Comparison of ENCODE assay signal across 9 cellular contexts in the genomic region with DNA sequence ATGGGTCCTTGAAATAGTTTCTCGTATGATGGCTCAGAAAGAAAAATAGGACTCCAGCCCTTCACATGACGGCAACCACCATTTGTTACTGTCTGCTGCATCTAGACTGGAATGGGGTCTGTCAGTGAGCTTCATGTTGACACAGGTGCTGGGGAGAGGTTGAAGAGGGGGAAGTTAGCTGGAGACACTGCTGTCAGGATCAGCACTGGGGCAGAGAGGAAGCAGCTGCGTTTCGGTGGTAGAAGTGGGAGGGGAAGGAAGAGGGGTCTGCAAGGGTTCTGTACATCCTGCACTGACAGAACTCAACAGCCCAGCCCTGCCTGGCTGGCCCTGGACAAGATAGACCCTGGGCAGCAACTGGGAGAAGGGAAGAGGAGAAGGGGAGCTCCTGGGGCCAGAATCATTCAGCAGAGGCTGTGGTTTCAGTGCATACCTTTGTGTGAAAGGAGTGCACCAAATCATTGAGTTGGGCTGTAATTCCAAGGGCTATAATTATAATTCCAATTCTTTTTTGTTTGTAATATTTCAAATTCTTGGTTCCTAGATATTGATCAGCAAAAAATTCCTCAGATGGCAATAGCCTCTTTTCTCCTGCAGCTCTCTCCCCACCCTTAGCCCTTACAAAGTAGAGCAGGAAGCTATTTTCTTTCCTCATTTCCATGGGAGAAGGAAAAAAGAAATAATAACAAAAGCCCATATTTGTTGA.
DNase-seq lines count a peak whose midpoint lies in the region; ATAC-seq and TF ChIP-seq lines count a peak whose summit lies in the region.
"Had no signal": no experiment of that assay in that cellular context is flagged by ENCODE, and none has a peak within 500 bp of the region (broad histone marks: within the 10 kb centered on the region; RNA-seq: fewer than 3 reads in every experiment).

No MANE protein-coding gene starts in this region.

- H3K27ac Mint-ChIP-seq in activated CD8-positive, alpha-beta T cell treated with anti-CD3 and anti-CD28 coated beads, Interleukin-2, amount 10 ng/mL, durations not matched to agents 7 days and 5 days: no peak overlapping the region
- H3K27ac Mint-ChIP-seq in activated CD8-positive, alpha-beta T cell treated with anti-CD3 and anti-CD28 coated beads for 36 hours: no peak overlapping the region
- no peak overlapping the region for H3K27ac Mint-ChIP-seq in endodermal cell

- 84% methylated on average over 4 of the region's 4 CpGs; no CpG with 5 or more reads in 1 of the 2 experiments for WGBS in endodermal cell (ENCODE audit: insufficient coverage in 1 of 2, insufficient read length in 1 of 2), 2 experiments

- peak overlapping the region; percentile 96 for H3K4me2 ChIP-seq in OCI-LY1 (ENCODE audit: low read length)
- H3K4me2 ChIP-seq in PC-3 (ENCODE audit: low read length): no peak overlapping the region

- no peaks in the 10 kb centered on the region for H3K79me2 ChIP-seq in OCI-LY1 (ENCODE audit: insufficient read depth, low read length)
- H3K79me2 ChIP-seq in PC-3 (ENCODE audit: low read length): no peaks in the 10 kb centered on the region

- H3K27me3 ChIP-seq in OCI-LY1 (ENCODE audit: insufficient read depth, low read length) (no peaks in the 10 kb centered on the region), PC-3 (ENCODE audit: low read length) (no peaks in the 10 kb centered on the region), endodermal cell (ENCODE audit: control insufficient read depth, insufficient read depth, low read length, poor library complexity, severe bottlenecking) (no peaks in the 10 kb centered on the region)

- H3K36me3 ChIP-seq in OCI-LY1 (ENCODE audit: insufficient read depth, low read length) (peaks cover 6% of the 10 kb centered on the region; the same call in 1 of the 2 replicates), PC-3 (ENCODE audit: low read depth, low read length) (no peaks in the 10 kb centered on the region), endodermal cell (ENCODE audit: control insufficient read depth, insufficient read depth, low read length) (no peaks in the 10 kb centered on the region)

- TF ChIP-seq CTCF in activated CD8-positive, alpha-beta T cell treated with anti-CD3 and anti-CD28 coated beads for 36 hours (IDR thresholded peaks at IDR 0.05): no peak
- TF ChIP-seq CTCF in OCI-LY1 (IDR thresholded peaks at IDR 0.05; ENCODE audit: low read length) (no peak), PC-3 (conservative IDR thresholded peaks at IDR 0.05; ENCODE audit: low read depth, low read length) (no peak), endodermal cell (conservative IDR thresholded peaks at IDR 0.05) (no peak)

- H3K9me3 Mint-ChIP-seq in activated CD8-positive, alpha-beta T cell treated with anti-CD3 and anti-CD28 coated beads, Interleukin-2, amount 10 ng/mL, durations not matched to agents 7 days and 5 days (ENCODE audit: insufficient read depth): peaks cover 10% of the 10 kb centered on the region
- H3K9me3 Mint-ChIP-seq in activated CD8-positive, alpha-beta T cell treated with anti-CD3 and anti-CD28 coated beads for 36 hours: peaks cover 3% of the 10 kb centered on the region
- peaks cover 47% of the 10 kb centered on the region for H3K9me3 Mint-ChIP-seq in endodermal cell

- H3K27me3 Mint-ChIP-seq in activated CD8-positive, alpha-beta T cell treated with anti-CD3 and anti-CD28 coated beads, Interleukin-2, amount 10 ng/mL, durations not matched to agents 7 days and 5 days (ENCODE audit: low read depth): no peaks in the 10 kb centered on the region
- no peaks in the 10 kb centered on the region for H3K27me3 Mint-ChIP-seq in activated CD8-positive, alpha-beta T cell treated with anti-CD3 and anti-CD28 coated beads for 36 hours
- peaks cover 2% of the 10 kb centered on the region for H3K27me3 Mint-ChIP-seq in endodermal cell (ENCODE audit: insufficient read depth)

- POLR2A ChIA-PET in activated CD8-positive, alpha-beta T cell treated with anti-CD3 and anti-CD28 coated beads, Interleukin-2, amount 10 ng/mL, durations not matched to agents 7 days and 5 days (lab: Charles Lee): interaction anchor here (0.7 kb wide), 1 partner anchor 188 kb away, joined by 3 read pairs; a partner anchor contains a TSS
- POLR2A ChIA-PET in activated CD8-positive, alpha-beta T cell treated with anti-CD3 and anti-CD28 coated beads for 36 hours (lab: Charles Lee): no interaction called here
- POLR2A ChIA-PET in PC-3 (lab: Charles Lee; ENCODE audit: unreplicated experiment): no interaction called here

- intact Hi-C loops in activated CD8-positive, alpha-beta T cell treated with anti-CD3 and anti-CD28 coated beads for 36 hours (cut with micrococcal nuclease): no loop called here
- intact Hi-C loops in PC-3 (cut with micrococcal nuclease): no loop called here

- no peak overlapping the region for H3K4me3 Mint-ChIP-seq in activated CD8-positive, alpha-beta T cell treated with anti-CD3 and anti-CD28 coated beads, Interleukin-2, amount 10 ng/mL, durations not matched to agents 7 days and 5 days
- H3K4me3 Mint-ChIP-seq in activated CD8-positive, alpha-beta T cell treated with anti-CD3 and anti-CD28 coated beads for 36 hours: no peak overlapping the region
- H3K4me3 Mint-ChIP-seq in endodermal cell: no peak overlapping the region

- ATAC-seq in activated CD8-positive, alpha-beta T cell treated with anti-CD3 and anti-CD28 coated beads, Interleukin-2, amount 10 ng/mL, durations not matched to agents 7 days and 5 days: no peak
- ATAC-seq in activated CD8-positive, alpha-beta T cell treated with anti-CD3 and anti-CD28 coated beads for 36 hours: no peak
- ATAC-seq in HG03139 (IDR thresholded peaks at IDR 0.05; ENCODE audit: unreplicated experiment): peak; percentile 89
- no peak for ATAC-seq in PC-3

- DNase-seq in activated CD8-positive, alpha-beta T cell treated with anti-CD3 and anti-CD28 coated beads, Interleukin-2, amount 10 ng/mL, durations not matched to agents 7 days and 5 days: peak; percentile 22
- DNase-seq in activated CD8-positive, alpha-beta T cell treated with anti-CD3 and anti-CD28 coated beads for 36 hours: no peak
- DNase-seq in SW480 (ENCODE audit: low spot score) (no peak), mesenteric fat pad (ENCODE audit: low spot score) (no peak), PC-3 (no peak), endodermal cell (no peak)

- H3K9me2 ChIP-seq in OCI-LY1 (ENCODE audit: low read depth, low read length): no peaks in the 10 kb centered on the region
- H3K9me2 ChIP-seq in PC-3 (replicated peaks; ENCODE audit: low read length): no peaks in the 10 kb centered on the region

- H4K20me1 ChIP-seq in OCI-LY1 (ENCODE audit: insufficient read depth, low read length) (no peaks in the 10 kb centered on the region), PC-3 (ENCODE audit: low read length) (no peaks in the 10 kb centered on the region)

- H3K4me1 ChIP-seq in OCI-LY1 (ENCODE audit: insufficient read depth, low read length, severe bottlenecking): peaks cover 80% of the 10 kb centered on the region
- no peaks in the 10 kb centered on the region for H3K4me1 ChIP-seq in PC-3 (ENCODE audit: insufficient read depth, low read length)
- H3K4me1 ChIP-seq in endodermal cell (ENCODE audit: control insufficient read depth, insufficient read depth, low read length): no peaks in the 10 kb centered on the region

- H2AFZ ChIP-seq in OCI-LY1 (ENCODE audit: low read length) (no peak overlapping the region), PC-3 (ENCODE audit: low read length) (no peak overlapping the region)

- peak overlapping the region; percentile 99 for H3K9ac ChIP-seq in OCI-LY1 (ENCODE audit: low read length)
- H3K9ac ChIP-seq in PC-3 (ENCODE audit: low read length): no peak overlapping the region
- no peak overlapping the region for H3K9ac ChIP-seq in endodermal cell (ENCODE audit: extremely low read depth, low read length, poor library complexity, severe bottlenecking)

- CTCF ChIA-PET in activated CD8-positive, alpha-beta T cell treated with anti-CD3 and anti-CD28 coated beads, Interleukin-2, amount 10 ng/mL, durations not matched to agents 7 days and 5 days (lab: Charles Lee): interaction anchor here (1.1 kb wide), 1 partner anchor 17 kb away, joined by 3 read pairs; no protein-coding TSS in a partner anchor
- CTCF ChIA-PET in activated CD8-positive, alpha-beta T cell treated with anti-CD3 and anti-CD28 coated beads for 36 hours (lab: Charles Lee): interaction anchor here (1.6 kb wide), 1 partner anchor 10 kb away, joined by 5 read pairs; no protein-coding TSS in a partner anchor
- CTCF ChIA-PET in PC-3 (lab: Charles Lee): no interaction called here

- peaks cover 36% of the 10 kb centered on the region for H3K4me1 Mint-ChIP-seq in activated CD8-positive, alpha-beta T cell treated with anti-CD3 and anti-CD28 coated beads, Interleukin-2, amount 10 ng/mL, durations not matched to agents 7 days and 5 days (ENCODE audit: low read depth)
- H3K4me1 Mint-ChIP-seq in activated CD8-positive, alpha-beta T cell treated with anti-CD3 and anti-CD28 coated beads for 36 hours (ENCODE audit: low read depth): peaks cover 28% of the 10 kb centered on the region
- no peaks in the 10 kb centered on the region for H3K4me1 Mint-ChIP-seq in endodermal cell

- H3K27ac ChIP-seq in OCI-LY1 (ENCODE audit: low read depth, low read length, poor library complexity, severe bottlenecking) (peak overlapping the region; percentile 99), PC-3 (ENCODE audit: low read length) (no peak overlapping the region), endodermal cell (ENCODE audit: low read depth, low read length) (no peak overlapping the region)
- H3K27ac ChIP-seq: C4-2B had no signal

- H3F3A ChIP-seq in OCI-LY1 (ENCODE audit: insufficient read depth, low read length) (no peaks in the 10 kb centered on the region), PC-3 (ENCODE audit: low read length, unreplicated experiment) (no peaks in the 10 kb centered on the region)

- BruUV-seq in PC-3 (replicated peaks; lab: Mats Ljungman, UMichigan): no TSS peak

- H3K9me3 ChIP-seq in OCI-LY1 (ENCODE audit: low read length) (peaks cover 3% of the 10 kb centered on the region; the same call in 1 of the 2 replicates), PC-3 (ENCODE audit: low read length) (no peaks in the 10 kb centered on the region), endodermal cell (ENCODE audit: control insufficient read depth, low read length) (no peaks in the 10 kb centered on the region)

- peak overlapping the region; percentile 84 for H3K4me3 ChIP-seq in OCI-LY1 (ENCODE audit: low read depth, low read length, poor library complexity, severe bottlenecking)
- no peak overlapping the region for H3K4me3 ChIP-seq in PC-3 (ENCODE audit: low read length)
- no peak overlapping the region for H3K4me3 ChIP-seq in endodermal cell (ENCODE audit: low read length)

- no peaks in the 10 kb centered on the region for H3K36me3 Mint-ChIP-seq in activated CD8-positive, alpha-beta T cell treated with anti-CD3 and anti-CD28 coated beads, Interleukin-2, amount 10 ng/mL, durations not matched to agents 7 days and 5 days (ENCODE audit: low read depth)
- peaks cover 2% of the 10 kb centered on the region for H3K36me3 Mint-ChIP-seq in activated CD8-positive, alpha-beta T cell treated with anti-CD3 and anti-CD28 coated beads for 36 hours (ENCODE audit: low read depth)
- no peaks in the 10 kb centered on the region for H3K36me3 Mint-ChIP-seq in endodermal cell (ENCODE audit: low read depth)
